In the genomic region with DNA sequence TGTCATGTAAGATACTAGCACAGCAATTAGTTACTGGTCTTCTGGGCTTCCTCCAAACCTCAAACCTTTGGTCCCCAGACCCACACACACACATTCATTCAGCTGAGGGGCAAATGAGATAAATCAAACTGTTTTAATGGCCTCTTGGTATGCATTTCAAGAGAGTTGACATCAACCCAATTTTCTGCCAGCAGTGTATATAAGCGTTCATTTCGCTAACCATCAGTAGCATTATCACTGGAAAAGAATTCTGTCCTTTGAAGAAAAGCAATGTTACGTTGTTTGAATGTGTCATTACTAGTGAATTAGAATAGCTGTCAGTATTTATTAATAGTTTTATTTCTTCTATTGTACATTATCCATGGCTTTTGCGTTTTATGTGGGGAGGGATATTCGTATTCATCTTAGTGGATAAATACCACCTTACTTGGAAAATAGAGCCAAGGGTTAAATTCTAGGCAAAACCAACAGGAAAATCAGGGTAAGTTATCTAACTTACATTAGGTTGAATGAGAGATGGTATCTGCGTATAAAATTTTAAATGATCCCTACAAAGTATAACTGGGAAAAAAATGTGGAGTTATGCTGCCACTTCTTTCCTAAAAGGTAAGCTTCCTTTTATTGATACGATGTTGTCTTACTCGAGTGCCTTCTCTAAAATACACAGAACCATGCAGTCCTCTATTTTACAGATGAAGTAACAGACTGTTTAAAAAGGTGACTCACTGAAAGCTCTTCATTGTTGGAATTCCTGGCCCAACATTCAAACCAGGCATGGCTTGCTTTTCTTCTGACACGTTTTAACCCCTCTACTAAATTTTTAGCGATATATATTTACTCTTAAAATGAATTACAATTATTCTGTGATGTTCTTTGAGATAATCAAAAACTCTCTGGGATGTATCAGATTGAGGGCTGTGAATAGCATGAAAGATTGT, we compare ENCODE assay signal across 2 cellular contexts.
A peak's percentile ranks its signal among the peaks of the same experiment; 100 is the strongest.
TF ChIP-seq lines count a peak whose summit lies in the region.

No MANE protein-coding gene starts in this region.

TF ChIP-seq in IMR-90, 13 proteins besides CTCF, POLR2A, EP300 and RAD21:
- TF ChIP-seq MAFK (IDR thresholded peaks at IDR 0.05; ENCODE audit: low read depth, low read length) (no peak), MAZ (IDR thresholded peaks at IDR 0.05; ENCODE audit: borderline replicate concordance, low read depth, low read length) (no peak), CEBPB (IDR thresholded peaks at IDR 0.05; ENCODE audit: low read depth, low read length) (peak; percentile 36), RFX5 (IDR thresholded peaks at IDR 0.05; ENCODE audit: low read depth, low read length) (no peak), RCOR1 (IDR thresholded peaks at IDR 0.05; ENCODE audit: insufficient replicate concordance, low read length) (no peak), MXI1 (IDR thresholded peaks at IDR 0.05; ENCODE audit: borderline replicate concordance, low read depth, low read length) (peak; percentile 78), BHLHE40 (IDR thresholded peaks at IDR 0.05; ENCODE audit: low read depth, low read length) (peak; percentile 36; the same call in 1 of the 2 replicates), NFE2L2 (IDR thresholded peaks at IDR 0.05; ENCODE audit: low read depth, low read length) (no peak), CHD1 (IDR thresholded peaks at IDR 0.05; ENCODE audit: low read depth, low read length) (no peak), FOS (IDR thresholded peaks at IDR 0.05; ENCODE audit: low read depth, low read length) (peak; percentile 72; the same call in 1 of the 2 replicates), SMC3 (IDR thresholded peaks at IDR 0.05; ENCODE audit: low read depth, low read length) (no peak)
- TF ChIP-seq, protein P1, sequence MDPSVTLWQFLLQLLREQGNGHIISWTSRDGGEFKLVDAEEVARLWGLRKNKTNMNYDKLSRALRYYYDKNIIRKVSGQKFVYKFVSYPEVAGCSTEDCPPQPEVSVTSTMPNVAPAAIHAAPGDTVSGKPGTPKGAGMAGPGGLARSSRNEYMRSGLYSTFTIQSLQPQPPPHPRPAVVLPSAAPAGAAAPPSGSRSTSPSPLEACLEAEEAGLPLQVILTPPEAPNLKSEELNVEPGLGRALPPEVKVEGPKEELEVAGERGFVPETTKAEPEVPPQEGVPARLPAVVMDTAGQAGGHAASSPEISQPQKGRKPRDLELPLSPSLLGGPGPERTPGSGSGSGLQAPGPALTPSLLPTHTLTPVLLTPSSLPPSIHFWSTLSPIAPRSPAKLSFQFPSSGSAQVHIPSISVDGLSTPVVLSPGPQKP (IDR thresholded peaks at IDR 0.05; ENCODE audit: borderline replicate concordance, low read depth, low read length), result no peak
- TF ChIP-seq, protein P2, sequence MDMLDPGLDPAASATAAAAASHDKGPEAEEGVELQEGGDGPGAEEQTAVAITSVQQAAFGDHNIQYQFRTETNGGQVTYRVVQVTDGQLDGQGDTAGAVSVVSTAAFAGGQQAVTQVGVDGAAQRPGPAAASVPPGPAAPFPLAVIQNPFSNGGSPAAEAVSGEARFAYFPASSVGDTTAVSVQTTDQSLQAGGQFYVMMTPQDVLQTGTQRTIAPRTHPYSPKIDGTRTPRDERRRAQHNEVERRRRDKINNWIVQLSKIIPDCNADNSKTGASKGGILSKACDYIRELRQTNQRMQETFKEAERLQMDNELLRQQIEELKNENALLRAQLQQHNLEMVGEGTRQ (IDR thresholded peaks at IDR 0.05; ENCODE audit: low read depth, low read length), result no peak

TF ChIP-seq in K562, 482 proteins besides CTCF, POLR2A, EP300 and RAD21:
- TF ChIP-seq MEF2D (tag; conservative IDR thresholded peaks at IDR 0.05; ENCODE audit: low read depth), result no peak
- peak; percentile 83 for TF ChIP-seq CBX8 (IDR thresholded peaks at IDR 0.05; ENCODE audit: borderline replicate concordance, extremely low read depth, low read depth, low read length, poor library complexity, severe bottlenecking)
- TF ChIP-seq RNF2 (IDR thresholded peaks at IDR 0.05), result 0 out of 2 replicates have a peak, but pooled peaks have one; percentile 15
TF ChIP-seq in K562: peak in this region for 2.
